Comparison of ENCODE assay signal across 8 cellular contexts in the genomic region with DNA sequence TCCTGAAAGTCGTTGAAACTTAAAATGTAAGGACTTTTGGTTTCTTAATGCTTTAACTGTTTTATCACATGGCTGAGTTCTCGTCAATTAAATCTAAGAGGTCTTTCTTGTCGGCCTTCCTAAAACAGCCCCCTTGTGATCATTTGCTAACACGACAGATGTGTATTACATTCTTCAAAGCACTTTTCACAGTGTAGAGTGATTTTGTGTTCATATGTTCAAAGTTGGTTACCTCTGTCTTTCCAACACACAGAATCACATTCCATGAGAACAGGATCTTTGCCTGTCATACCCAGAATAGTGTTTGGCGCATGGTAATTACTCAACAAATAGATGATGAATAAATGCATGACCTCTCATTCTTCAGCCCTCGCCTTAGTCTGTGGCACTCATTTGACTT. TPM values are rescaled to one million over a fixed set of nuclear protein-coding genes. Genes with fewer than 3 reads are reported as not detected.
DNase-seq lines count a peak whose midpoint lies in the region; ATAC-seq and TF ChIP-seq lines count a peak whose summit lies in the region.

No MANE protein-coding gene starts in this region.

- TF ChIP-seq CTCF in epithelial cell of esophagus (IDR thresholded peaks at IDR 0.05; ENCODE audit: insufficient read depth, low read depth, low read length, missing control alignments): peak; percentile 33
- no peak for TF ChIP-seq CTCF in prostate gland (IDR thresholded peaks at IDR 0.05)

- peaks cover 6% of the 10 kb centered on the region for H3K4me1 ChIP-seq in prostate gland (replicated peaks)

- H3K36me3 ChIP-seq in prostate gland: no peaks in the 10 kb centered on the region

- H3K4me3 ChIP-seq in epithelial cell of esophagus (ENCODE audit: low read length) (peak overlapping the region; percentile 69), prostate gland (peak overlapping the region; percentile 61 to 75)

- TF ChIP-seq POLR2A in prostate gland (IDR thresholded peaks at IDR 0.05): no peak

- intact Hi-C loops in prostate gland (cut with DNase I): no loop called here

- WGBS in prostate gland: 20% methylated on average over 6 of the region's 6 CpGs

- no peak overlapping the region for H3K27ac ChIP-seq in prostate gland

- DNase-seq in GM03348 (ENCODE audit: low spot score) (peak; percentile 24), NCI-H146 treated with DMSO at 0.1 percent for 48 hours (lab: John Stamatoyannopoulos, UW; ENCODE audit: unreplicated experiment) (peak; percentile 3), epithelial cell of esophagus (ENCODE audit: low read depth) (peak; percentile 61), prostate gland (ENCODE audit: low spot score) (no peak), C1 segment of cervical spinal cord (lab: John Stamatoyannopoulos, UW) (no peak), occipital lobe (lab: John Stamatoyannopoulos, UW) (no peak), NCI-H774 (lab: John Stamatoyannopoulos, UW) (no peak)

- H3K27me3 ChIP-seq in prostate gland (replicated peaks; ENCODE audit: insufficient read depth): no peaks in the 10 kb centered on the region

- no peaks in the 10 kb centered on the region for H3K9me3 ChIP-seq in prostate gland

- no peak for ATAC-seq in GM21576 (IDR thresholded peaks at IDR 0.05; ENCODE audit: unreplicated experiment)

RNA-seq across cellular contexts. Expression of a gene that starts 1.1 kb away (rescaled TPM):
- total RNA-seq in prostate gland (10 to 100 TPM; 15.3 to 21.2 TPM), occipital lobe (23.6 TPM)

Comparison
In these comparisons a context has a peak if more than half of its experiments do, and no peak if none do; other contexts are left out.
1. DNase-seq: peak in GM03348 (single experiment), NCI-H146 treated with DMSO at 0.1 percent for 48 hours (single experiment) and epithelial cell of esophagus (single experiment); none in prostate gland (single experiment), C1 segment of cervical spinal cord (0 of 14), occipital lobe (single experiment) and NCI-H774 (single experiment).